In genomic region chr10:114404171-114405010, GRCh38 we compare ENCODE assay signal across 8 cellular contexts. TPM values are rescaled to one million over a fixed set of nuclear protein-coding genes. Genes with fewer than 3 reads are reported as not detected.
DNase-seq lines count a peak whose midpoint lies in the region; ATAC-seq and TF ChIP-seq lines count a peak whose summit lies in the region.

Gene AFAP1L2 (minus strand): TSS chr10:114404502. CDS start chr10:114404455, 47 bp downstream.

- no peak for TF ChIP-seq RAD21 in neural cell (conservative IDR thresholded peaks at IDR 0.05)

- H3K9me3 Mint-ChIP-seq in activated naive CD4-positive, alpha-beta T cell treated with anti-CD3 and anti-CD28 coated beads, Interleukin-2, amount 10 ng/mL, durations not matched to agents 7 days and 5 days: no peaks in the 10 kb centered on the region

- BruUV-seq in PC-3 (replicated peaks; lab: Mats Ljungman, UMichigan): no TSS peak

- no peak within 1 kb of the TSS for H3K4me3 Mint-ChIP-seq in activated naive CD4-positive, alpha-beta T cell treated with anti-CD3 and anti-CD28 coated beads, Interleukin-2, amount 10 ng/mL, durations not matched to agents 7 days and 5 days

- H3K4me1 ChIP-seq in PC-3 (ENCODE audit: insufficient read depth, low read length): peaks cover 8% of the 10 kb centered on the region; the same call in 1 of the 2 replicates
- peaks cover 3 to 61% (median 20%) of the 10 kb centered on the region in 3 donors for H3K4me1 ChIP-seq in esophagus squamous epithelium

- TF ChIP-seq CTCF in GM12865 (IDR thresholded peaks at IDR 0.05; ENCODE audit: insufficient read depth, low read depth, low read length, missing control alignments) (no peak), PC-3 (conservative IDR thresholded peaks at IDR 0.05; ENCODE audit: low read depth, low read length) (no peak), esophagus squamous epithelium (IDR thresholded peaks at IDR 0.05) (no peak), neural cell (IDR thresholded peaks at IDR 0.05; ENCODE audit: poor library complexity, severe bottlenecking) (no peak), GM10266 (IDR thresholded peaks at IDR 0.05; ENCODE audit: control insufficient read depth, insufficient read depth, low read depth, missing control alignments) (no peak)

- no peaks in the 10 kb centered on the region for H3K9me2 ChIP-seq in PC-3 (replicated peaks; ENCODE audit: low read length)
- no peaks in the 10 kb centered on the region for H3K9me2 ChIP-seq in neural cell (ENCODE audit: insufficient read depth, low read length)

- no peak for DNase-seq in GM12865 (ENCODE audit: low read depth)
- DNase-seq in PC-3: peak; percentile 27
- no peak for DNase-seq in esophagus squamous epithelium (lab: John Stamatoyannopoulos, UW)
- DNase-seq in activated effector memory CD4-positive, alpha-beta T cell treated with Interleukin-2 at 50 U/mL for 16 hours: no peak
- DNase-seq in DMS79 (lab: John Stamatoyannopoulos, UW): no peak
- no peak for DNase-seq in GM10266 (ENCODE audit: extremely low spot score)
- DNase-seq in activated naive CD4-positive, alpha-beta T cell treated with anti-CD3 and anti-CD28 coated beads, Interleukin-2, amount 10 ng/mL, durations not matched to agents 7 days and 5 days: no peak

- H3K4me1 Mint-ChIP-seq in activated naive CD4-positive, alpha-beta T cell treated with anti-CD3 and anti-CD28 coated beads, Interleukin-2, amount 10 ng/mL, durations not matched to agents 7 days and 5 days: peaks cover 14% of the 10 kb centered on the region

- TF ChIP-seq POLR2A in esophagus squamous epithelium (IDR thresholded peaks at IDR 0.05): peak in 1 of 4 donors; percentile 64

- H3K27me3 Mint-ChIP-seq in activated naive CD4-positive, alpha-beta T cell treated with anti-CD3 and anti-CD28 coated beads, Interleukin-2, amount 10 ng/mL, durations not matched to agents 7 days and 5 days: peaks cover 85% of the 10 kb centered on the region

- H3K79me2 ChIP-seq in PC-3 (ENCODE audit: low read length) (no peaks in the 10 kb centered on the region), neural cell (replicated peaks; ENCODE audit: insufficient read depth, low read length) (no peaks in the 10 kb centered on the region)

- H4K20me1 ChIP-seq in PC-3 (ENCODE audit: low read length): no peaks in the 10 kb centered on the region
- H4K20me1 ChIP-seq in neural cell (ENCODE audit: insufficient read depth): no peaks in the 10 kb centered on the region

- intact Hi-C loops in PC-3 (cut with micrococcal nuclease) (no loop called here), esophagus squamous epithelium (cut with DNase I) (no loop called here)

- H3K27me3 ChIP-seq in PC-3 (ENCODE audit: low read length) (0 out of 2 replicates have a peak, but pooled peaks cover 13% of the 10 kb centered on the region), esophagus squamous epithelium (peaks cover 0 to 27% (median 0%) of the 10 kb centered on the region in 4 donors), neural cell (ENCODE audit: insufficient read depth, low read depth, low read length) (peaks cover 45% of the 10 kb centered on the region)

- H3K27ac ChIP-seq in PC-3 (ENCODE audit: low read length) (no peak within 1 kb of the TSS), esophagus squamous epithelium (peak within 1 kb of the TSS; percentile 76 to 87 (median 80)), neural cell (ENCODE audit: low read length) (no peak within 1 kb of the TSS)

- H2AFZ ChIP-seq in PC-3 (ENCODE audit: low read length): peak within 1 kb of the TSS; percentile 55; the same call in 1 of the 2 replicates
- H2AFZ ChIP-seq in neural cell (ENCODE audit: low read depth, low read length): no peak within 1 kb of the TSS

- no peak for TF ChIP-seq EP300 in neural cell (conservative IDR thresholded peaks at IDR 0.05; ENCODE audit: poor library complexity, severe bottlenecking)

- 0% methylated on average over 5 of the region's 88 CpGs; no CpG with 5 or more reads in 1 of the 2 donors for WGBS in esophagus squamous epithelium, 2 donors

- CTCF ChIA-PET in PC-3 (lab: Charles Lee): interaction anchor here (1.1 kb wide), 1 partner anchor 100 kb away, joined by 5 read pairs; no protein-coding TSS in a partner anchor
- CTCF ChIA-PET in activated naive CD4-positive, alpha-beta T cell treated with anti-CD3 and anti-CD28 coated beads, Interleukin-2, amount 10 ng/mL, durations not matched to agents 7 days and 5 days (lab: Charles Lee): interaction anchor here (1.1 to 1.9 kb wide), 3 partner anchors 100 to 290 kb away, joined by 4 to 7 read pairs (median 5); no protein-coding TSS in a partner anchor

- H3K4me2 ChIP-seq in PC-3 (ENCODE audit: low read length) (peak within 1 kb of the TSS; percentile 83), neural cell (ENCODE audit: low read length) (no peak within 1 kb of the TSS)

- H3F3A ChIP-seq in PC-3 (ENCODE audit: low read length, unreplicated experiment): no peaks in the 10 kb centered on the region
- no peaks in the 10 kb centered on the region for H3F3A ChIP-seq in neural cell (ENCODE audit: insufficient read depth, low read length, poor library complexity, severe bottlenecking)

- H3K9ac ChIP-seq in PC-3 (ENCODE audit: low read length) (no peak within 1 kb of the TSS), neural cell (ENCODE audit: low read length) (peak within 1 kb of the TSS; percentile 26)

- H3K36me3 ChIP-seq in PC-3 (ENCODE audit: low read depth, low read length): no peaks in the 10 kb centered on the region
- no peaks in the 10 kb centered on the region for H3K36me3 ChIP-seq in esophagus squamous epithelium
- no peaks in the 10 kb centered on the region for H3K36me3 ChIP-seq in neural cell (ENCODE audit: insufficient read depth, low read length)

- peak; percentile 80 for ATAC-seq in PC-3

- POLR2A ChIA-PET in PC-3 (lab: Charles Lee; ENCODE audit: unreplicated experiment): no interaction called here

- no peaks in the 10 kb centered on the region for H3K36me3 Mint-ChIP-seq in activated naive CD4-positive, alpha-beta T cell treated with anti-CD3 and anti-CD28 coated beads, Interleukin-2, amount 10 ng/mL, durations not matched to agents 7 days and 5 days

- H3K27ac Mint-ChIP-seq in activated naive CD4-positive, alpha-beta T cell treated with anti-CD3 and anti-CD28 coated beads, Interleukin-2, amount 10 ng/mL, durations not matched to agents 7 days and 5 days: no peak within 1 kb of the TSS

- peak within 1 kb of the TSS; percentile 55 for H3K4me3 ChIP-seq in GM12865 (ENCODE audit: low read depth, low read length)
- peak within 1 kb of the TSS; percentile 61 for H3K4me3 ChIP-seq in PC-3 (ENCODE audit: low read length)
- peak within 1 kb of the TSS; percentile 67 to 77 (median 73) for H3K4me3 ChIP-seq in esophagus squamous epithelium
- peak within 1 kb of the TSS; percentile 65 for H3K4me3 ChIP-seq in neural cell (ENCODE audit: low read length)

- H3K9me3 ChIP-seq in PC-3 (ENCODE audit: low read length) (no peaks in the 10 kb centered on the region), esophagus squamous epithelium (no peaks in the 10 kb centered on the region), neural cell (ENCODE audit: low read length) (no peaks in the 10 kb centered on the region)

TF ChIP-seq in neural cell, 6 proteins besides CTCF, POLR2A, EP300 and RAD21:
- no peak for TF ChIP-seq REST (IDR thresholded peaks at IDR 0.05; ENCODE audit: borderline replicate concordance)
- no peak for TF ChIP-seq EZH2 (IDR thresholded peaks at IDR 0.05; ENCODE audit: borderline replicate concordance, insufficient read depth, low read length, poor library complexity, severe bottlenecking)
- no peak for TF ChIP-seq POLR2AphosphoS5 (IDR thresholded peaks at IDR 0.05)
- no peak for TF ChIP-seq MXI1 (conservative IDR thresholded peaks at IDR 0.05; ENCODE audit: poor library complexity, severe bottlenecking)
- TF ChIP-seq TAF1 (IDR thresholded peaks at IDR 0.05; ENCODE audit: low read depth): no peak
- no peak for TF ChIP-seq SMC3 (conservative IDR thresholded peaks at IDR 0.05; ENCODE audit: poor library complexity)

RNA-seq across cellular contexts. Expression of gene AFAP1L2, which starts in this region (rescaled TPM):
- total RNA-seq in PC-3 (2014; rRNA removed): 0.77 and 0.81 TPM in 2 replicates
- total RNA-seq in esophagus squamous epithelium: 10 to 100 TPM in 3 of 4 donors, 1 to 10 TPM in 1; 9.8 to 15.5 (median 11.8) TPM
- polyA plus RNA-seq in neural cell: 0.88 and 1.2 TPM in 2 replicates
- 1.4 and 1.5 TPM in 2 replicates for polyA minus RNA-seq in neural cell

Comparison
In these comparisons a context has a peak if more than half of its experiments do, and no peak if none do; other contexts are left out.
1. Peak in DNase-seq, ATAC-seq, H3K4me3 ChIP-seq and H3K4me2 ChIP-seq in PC-3; RNA of the gene not detected or under 1 TPM.
2. H3K27ac ChIP-seq: peak in esophagus squamous epithelium (4 of 4); none in PC-3 (single experiment) and neural cell (single experiment).
3. Peak in every context shown above with its lines, with median percentiles within 50 percentile points of each other: H3K4me3 ChIP-seq.